In the genomic region with DNA sequence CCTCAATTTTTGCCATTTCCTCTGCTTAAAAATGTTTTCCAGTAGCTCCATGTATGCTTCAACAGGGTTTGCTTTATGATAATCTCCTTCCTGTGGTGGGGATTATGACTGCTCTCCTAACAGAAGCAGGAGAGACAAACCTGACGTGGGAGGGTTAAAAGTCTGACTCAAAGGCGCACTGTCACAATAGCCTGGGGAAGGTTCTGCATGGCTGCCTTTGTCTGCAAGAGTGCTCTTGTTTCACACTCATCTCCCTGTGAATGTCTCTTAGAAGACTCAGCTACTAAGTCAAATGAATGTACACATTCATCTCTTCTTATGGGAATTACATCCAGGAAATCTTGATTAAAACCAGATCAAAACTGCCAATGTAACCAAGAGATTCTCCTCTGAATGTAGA, we compare ENCODE assay signal across 8 cellular contexts.
DNase-seq lines count a peak whose midpoint lies in the region; ATAC-seq and TF ChIP-seq lines count a peak whose summit lies in the region.

No MANE protein-coding gene starts in this region.

- no peak overlapping the region for H3K4me2 ChIP-seq in SK-N-SH

- 10% methylated on average over 2 of the region's 2 CpGs for whole genome bisulfite sequencing in SK-N-SH (ENCODE audit: low lambda C conversion rate)

- H3K79me2 ChIP-seq in ACC112 (ENCODE audit: control insufficient read depth, insufficient read depth, low read length, unreplicated experiment): no peaks in the 10 kb centered on the region
- no peaks in the 10 kb centered on the region for H3K79me2 ChIP-seq in SK-N-SH (ENCODE audit: insufficient read depth)

- TF ChIP-seq RAD21 in SK-N-SH (IDR thresholded peaks at IDR 0.05; ENCODE audit: low read length): no peak

- POLR2A ChIA-PET in SK-N-SH (lab: Yijun Ruan, JAX): no interaction called here

- H3K4me1 ChIP-seq in ACC112 (ENCODE audit: control insufficient read depth, insufficient read depth, low read length, unreplicated experiment): peaks cover 19% of the 10 kb centered on the region
- no peaks in the 10 kb centered on the region for H3K4me1 ChIP-seq in SK-N-SH (ENCODE audit: control insufficient read depth in 1 of 2, insufficient read depth in 2 of 2, low read depth in 1 of 2, low read length in 1 of 2)

- no peak for TF ChIP-seq EP300 in SK-N-SH (IDR thresholded peaks at IDR 0.05; ENCODE audit: borderline replicate concordance in 1 of 2, low read depth in 1 of 2, low read length in 1 of 2)

- DNase-seq in epithelial cell of prostate (ENCODE audit: low read depth, low spot score) (peak; percentile 91), occipital lobe (lab: John Stamatoyannopoulos, UW) (no peak), MG63 (no peak), SK-N-SH (no peak)
- no peak for DNase-seq in stimulated activated naive CD4-positive, alpha-beta T cell treated with Interleukin-2 at 50 U/mL for 16 hours (lab: John Stamatoyannopoulos, UW)

- ATAC-seq in GM18861 (IDR thresholded peaks at IDR 0.05; ENCODE audit: unreplicated experiment): peak; percentile 59
- peak; percentile 51 for ATAC-seq in HG03469 (IDR thresholded peaks at IDR 0.05; ENCODE audit: unreplicated experiment)

- no peaks in the 10 kb centered on the region for H3K27me3 ChIP-seq in ACC112 (ENCODE audit: insufficient read depth, low read length)
- H3K27me3 ChIP-seq in MG63: no peaks in the 10 kb centered on the region
- H3K27me3 ChIP-seq in SK-N-SH (ENCODE audit: insufficient read depth): peaks cover 29% of the 10 kb centered on the region; the same call in 1 of the 2 replicates

- H2AFZ ChIP-seq in ACC112 (ENCODE audit: low read length, unreplicated experiment) (peak overlapping the region; percentile 27), SK-N-SH (ENCODE audit: low read depth) (no peak overlapping the region)

- H4K20me1 ChIP-seq in SK-N-SH (ENCODE audit: insufficient read depth): no peaks in the 10 kb centered on the region

- no peaks in the 10 kb centered on the region for H3F3A ChIP-seq in SK-N-SH (replicated peaks; ENCODE audit: insufficient read depth)

- H3K9ac ChIP-seq in SK-N-SH: no peak overlapping the region

- H3K27ac ChIP-seq in ACC112 (ENCODE audit: low read depth, low read length) (no peak overlapping the region), epithelial cell of prostate (peak overlapping the region; percentile 88), SK-N-SH (ENCODE audit: low read depth in 2 of 2, low read length in 1 of 2) (no peak overlapping the region)

- H3K36me3 ChIP-seq in ACC112 (ENCODE audit: insufficient read depth, low read length): no peaks in the 10 kb centered on the region
- no peaks in the 10 kb centered on the region for H3K36me3 ChIP-seq in MG63
- H3K36me3 ChIP-seq in SK-N-SH (replicated peaks in 1 of 2; ENCODE audit: control insufficient read depth in 1 of 2, insufficient read depth in 2 of 2, low read length in 1 of 2): no peaks in the 10 kb centered on the region

- peaks cover 5% of the 10 kb centered on the region; the same call in 1 of the 2 replicates for H3K9me2 ChIP-seq in SK-N-SH

- H3K9me3 ChIP-seq in MG63 (peaks cover 4% of the 10 kb centered on the region), SK-N-SH (no peaks in the 10 kb centered on the region)

- H3K4me3 ChIP-seq in ACC112 (ENCODE audit: low read depth, low read length) (no peak overlapping the region), MG63 (no peak overlapping the region), SK-N-SH (ENCODE audit: low read depth in 2 of 2, low read length in 1 of 2) (no peak overlapping the region)

- CTCF ChIA-PET in SK-N-SH (lab: Yijun Ruan, JAX): no interaction called here

- TF ChIP-seq CTCF in SK-N-SH (IDR thresholded peaks at IDR 0.05): no peak

TF ChIP-seq in SK-N-SH, 30 proteins besides CTCF, POLR2A, EP300 and RAD21:
- TF ChIP-seq, protein P1, sequence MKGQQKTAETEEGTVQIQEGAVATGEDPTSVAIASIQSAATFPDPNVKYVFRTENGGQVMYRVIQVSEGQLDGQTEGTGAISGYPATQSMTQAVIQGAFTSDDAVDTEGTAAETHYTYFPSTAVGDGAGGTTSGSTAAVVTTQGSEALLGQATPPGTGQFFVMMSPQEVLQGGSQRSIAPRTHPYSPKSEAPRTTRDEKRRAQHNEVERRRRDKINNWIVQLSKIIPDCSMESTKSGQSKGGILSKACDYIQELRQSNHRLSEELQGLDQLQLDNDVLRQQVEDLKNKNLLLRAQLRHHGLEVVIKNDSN (IDR thresholded peaks at IDR 0.05; ENCODE audit: borderline replicate concordance, low read depth): no peak
- TF ChIP-seq GABPA (IDR thresholded peaks at IDR 0.05; ENCODE audit: low read depth) (no peak), RCOR1 (IDR thresholded peaks at IDR 0.05; ENCODE audit: low read length) (no peak), YY1 (IDR thresholded peaks at IDR 0.05; ENCODE audit: low read depth) (no peak), FOXM1 (IDR thresholded peaks at IDR 0.05; ENCODE audit: low read depth) (no peak), FOXJ3 (CRISPR knock-in tag; IDR thresholded peaks at IDR 0.05) (no peak)
- TF ChIP-seq, protein P2, sequence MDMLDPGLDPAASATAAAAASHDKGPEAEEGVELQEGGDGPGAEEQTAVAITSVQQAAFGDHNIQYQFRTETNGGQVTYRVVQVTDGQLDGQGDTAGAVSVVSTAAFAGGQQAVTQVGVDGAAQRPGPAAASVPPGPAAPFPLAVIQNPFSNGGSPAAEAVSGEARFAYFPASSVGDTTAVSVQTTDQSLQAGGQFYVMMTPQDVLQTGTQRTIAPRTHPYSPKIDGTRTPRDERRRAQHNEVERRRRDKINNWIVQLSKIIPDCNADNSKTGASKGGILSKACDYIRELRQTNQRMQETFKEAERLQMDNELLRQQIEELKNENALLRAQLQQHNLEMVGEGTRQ (IDR thresholded peaks at IDR 0.05; ENCODE audit: borderline replicate concordance, low read depth, low read length): no peak
- TF ChIP-seq, protein P3, sequence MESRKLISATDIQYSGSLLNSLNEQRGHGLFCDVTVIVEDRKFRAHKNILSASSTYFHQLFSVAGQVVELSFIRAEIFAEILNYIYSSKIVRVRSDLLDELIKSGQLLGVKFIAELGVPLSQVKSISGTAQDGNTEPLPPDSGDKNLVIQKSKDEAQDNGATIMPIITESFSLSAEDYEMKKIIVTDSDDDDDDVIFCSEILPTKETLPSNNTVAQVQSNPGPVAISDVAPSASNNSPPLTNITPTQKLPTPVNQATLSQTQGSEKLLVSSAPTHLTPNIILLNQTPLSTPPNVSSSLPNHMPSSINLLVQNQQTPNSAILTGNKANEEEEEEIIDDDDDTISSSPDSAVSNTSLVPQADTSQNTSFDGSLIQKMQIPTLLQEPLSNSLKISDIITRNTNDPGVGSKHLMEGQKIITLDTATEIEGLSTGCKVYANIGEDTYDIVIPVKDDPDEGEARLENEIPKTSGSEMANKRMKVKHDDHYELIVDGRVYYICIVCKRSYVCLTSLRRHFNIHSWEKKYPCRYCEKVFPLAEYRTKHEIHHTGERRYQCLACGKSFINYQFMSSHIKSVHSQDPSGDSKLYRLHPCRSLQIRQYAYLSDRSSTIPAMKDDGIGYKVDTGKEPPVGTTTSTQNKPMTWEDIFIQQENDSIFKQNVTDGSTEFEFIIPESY (IDR thresholded peaks at IDR 0.05; ENCODE audit: borderline replicate concordance, low read depth): no peak
